Comparison of ENCODE assay signal across 10 cellular contexts in the genomic region with DNA sequence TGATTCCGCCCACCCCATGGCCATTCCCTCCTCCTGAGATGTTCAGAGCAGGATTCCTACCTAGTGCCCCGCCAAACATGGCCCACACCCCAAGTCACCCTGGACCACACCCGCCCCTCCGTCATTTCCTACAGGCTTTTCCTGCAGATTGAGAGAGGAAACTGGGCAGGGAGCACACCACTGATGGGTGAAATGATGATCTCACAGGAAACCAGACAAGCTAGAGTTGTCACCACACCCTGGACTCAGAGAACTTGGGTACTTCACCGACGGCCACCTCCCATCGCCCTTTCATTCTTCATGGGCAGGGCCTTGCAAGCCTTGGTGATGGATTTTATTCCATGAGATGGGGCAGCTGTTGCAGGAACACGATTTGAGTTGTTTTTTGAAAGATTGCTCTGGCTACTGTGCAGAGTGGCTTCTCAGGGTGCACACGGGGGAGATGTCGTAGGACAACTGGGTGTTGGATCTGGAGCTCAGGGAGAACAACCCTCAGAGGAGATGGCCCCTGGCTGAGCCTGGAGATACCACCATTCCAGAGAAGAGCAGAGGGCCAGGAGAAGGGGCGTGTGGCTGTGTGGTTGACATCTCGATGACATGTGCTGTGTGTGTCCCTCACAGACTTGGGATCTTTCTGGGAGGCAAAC. TPM values are rescaled to one million over a fixed set of nuclear protein-coding genes. Genes with fewer than 3 reads are reported as not detected.
A peak's percentile ranks its signal among the peaks of the same experiment; 100 is the strongest.
DNase-seq lines count a peak whose midpoint lies in the region; ATAC-seq and TF ChIP-seq lines count a peak whose summit lies in the region.
"Had no signal": no experiment of that assay in that cellular context is flagged by ENCODE, and none has a peak within 500 bp of the region (broad histone marks: within the 10 kb centered on the region; RNA-seq: fewer than 3 reads in every experiment).

No MANE protein-coding gene starts in this region.

- H3K4me3 ChIP-seq in epithelial cell of esophagus (ENCODE audit: low read length) = no peak overlapping the region

- peaks cover 40% of the 10 kb centered on the region for H3K4me1 Mint-ChIP-seq in activated T-cell treated with anti-CD3 and anti-CD28 coated beads, Interleukin-2, amount 50 U/mL, for 4 hours (ENCODE audit: low read depth)
- H3K4me1 Mint-ChIP-seq in stimulated activated naive CD8-positive, alpha-beta T cell treated with anti-CD3 and anti-CD28 coated beads, Interleukin-15, Interleukin-2, amounts not matched to agents 100 ng/mL and 50 ng/mL, for 24 hours (ENCODE audit: low read depth) = peaks cover 37% of the 10 kb centered on the region

- peak; percentile 37 to 63 for ATAC-seq in activated T-cell treated with anti-CD3 and anti-CD28 coated beads, Interleukin-2, amount 50 U/mL, for 4 hours
- no peak for ATAC-seq in foreskin keratinocyte

- H3K9me3 Mint-ChIP-seq in activated T-cell treated with anti-CD3 and anti-CD28 coated beads, Interleukin-2, amount 50 U/mL, for 4 hours = no peaks in the 10 kb centered on the region
- H3K9me3 Mint-ChIP-seq in stimulated activated naive CD8-positive, alpha-beta T cell treated with anti-CD3 and anti-CD28 coated beads, Interleukin-15, Interleukin-2, amounts not matched to agents 100 ng/mL and 50 ng/mL, for 24 hours = no peaks in the 10 kb centered on the region
- H3K9me3 Mint-ChIP-seq: nephron progenitor cell had no signal

- DNase-seq in activated T-cell treated with anti-CD3 and anti-CD28 coated beads, Interleukin-2, amount 50 U/mL, for 4 hours = no peak
- DNase-seq in activated T-cell treated with anti-CD3 and anti-CD28 coated beads for 4 hours (no peak), epithelial cell of esophagus (ENCODE audit: low read depth) (peak; percentile 61), epidermal melanocyte (ENCODE audit: insufficient read length, low spot score) (no peak), foreskin keratinocyte (no peak)
- DNase-seq: foreskin fibroblast, NCI-H187 treated with DMSO at 0.1 percent for 48 hours, nephron progenitor cell had no signal

- no peaks in the 10 kb centered on the region for H3K27me3 ChIP-seq in foreskin keratinocyte

- no peak for TF ChIP-seq CTCF in epithelial cell of esophagus (IDR thresholded peaks at IDR 0.05; ENCODE audit: insufficient read depth, low read depth, low read length, missing control alignments)
- no peak for TF ChIP-seq CTCF in foreskin keratinocyte (conservative IDR thresholded peaks at IDR 0.05)

- no peak overlapping the region for H3K4me3 Mint-ChIP-seq in activated T-cell treated with anti-CD3 and anti-CD28 coated beads, Interleukin-2, amount 50 U/mL, for 4 hours
- peak overlapping the region; percentile 40 for H3K4me3 Mint-ChIP-seq in stimulated activated naive CD8-positive, alpha-beta T cell treated with anti-CD3 and anti-CD28 coated beads, Interleukin-15, Interleukin-2, amounts not matched to agents 100 ng/mL and 50 ng/mL, for 24 hours
- H3K4me3 Mint-ChIP-seq: nephron progenitor cell had no signal

- H3K27me3 Mint-ChIP-seq in activated T-cell treated with anti-CD3 and anti-CD28 coated beads, Interleukin-2, amount 50 U/mL, for 4 hours (ENCODE audit: low read depth) = no peaks in the 10 kb centered on the region
- no peaks in the 10 kb centered on the region for H3K27me3 Mint-ChIP-seq in stimulated activated naive CD8-positive, alpha-beta T cell treated with anti-CD3 and anti-CD28 coated beads, Interleukin-15, Interleukin-2, amounts not matched to agents 100 ng/mL and 50 ng/mL, for 24 hours

- H3K27ac ChIP-seq in foreskin keratinocyte = no peak overlapping the region

- H3K36me3 Mint-ChIP-seq in activated T-cell treated with anti-CD3 and anti-CD28 coated beads, Interleukin-2, amount 50 U/mL, for 4 hours (ENCODE audit: insufficient read depth) = no peaks in the 10 kb centered on the region
- H3K36me3 Mint-ChIP-seq in stimulated activated naive CD8-positive, alpha-beta T cell treated with anti-CD3 and anti-CD28 coated beads, Interleukin-15, Interleukin-2, amounts not matched to agents 100 ng/mL and 50 ng/mL, for 24 hours (ENCODE audit: low read depth) = no peaks in the 10 kb centered on the region

- no peaks in the 10 kb centered on the region for H3K4me1 ChIP-seq in foreskin keratinocyte

- H3K27ac Mint-ChIP-seq in stimulated activated naive CD8-positive, alpha-beta T cell treated with anti-CD3 and anti-CD28 coated beads, Interleukin-15, Interleukin-2, amounts not matched to agents 100 ng/mL and 50 ng/mL, for 24 hours = peak overlapping the region; percentile 46

RNA-seq across cellular contexts. Expression of a gene that starts 7.4 kb away (rescaled TPM):
- 1 to 10 TPM; 5.4 to 7.6 (median 6.6) TPM for total RNA-seq in activated T-cell treated with anti-CD3 and anti-CD28 coated beads, Interleukin-2, amount 50 U/mL, for 4 hours
- 32.6 and 34.7 TPM in 2 replicates for total RNA-seq in foreskin keratinocyte
- polyA plus RNA-seq in foreskin keratinocyte = 46.6 and 52.2 TPM in 2 replicates

RNA-seq across cellular contexts. Expression of a gene that starts 8.3 kb away (rescaled TPM):
- 10 to 100 TPM; 10.9 to 12.7 (median 12.1) TPM for total RNA-seq in activated T-cell treated with anti-CD3 and anti-CD28 coated beads, Interleukin-2, amount 50 U/mL, for 4 hours
- 12.3 and 13.5 TPM in 2 replicates for total RNA-seq in foreskin keratinocyte
- polyA plus RNA-seq in foreskin keratinocyte = 11.8 TPM in 2 replicates

RNA-seq across cellular contexts. Expression of a gene that starts 17.0 kb away (rescaled TPM):
- total RNA-seq in activated T-cell treated with anti-CD3 and anti-CD28 coated beads, Interleukin-2, amount 50 U/mL, for 4 hours = under 1 TPM; 0.13 to 0.48 (median 0.30) TPM
- not detected in 2 replicates for total RNA-seq in foreskin keratinocyte
- polyA plus RNA-seq in foreskin keratinocyte = not detected in 2 replicates
- total RNA-seq: SK-MEL-5 had no signal

RNA-seq across cellular contexts. Expression of a gene that starts 41.1 kb away (rescaled TPM):
- under 1 TPM in 2 of 3 donors, not detected in 1; 0.18 to 0.30 TPM for total RNA-seq in activated T-cell treated with anti-CD3 and anti-CD28 coated beads, Interleukin-2, amount 50 U/mL, for 4 hours
- 0.07 and 0.14 TPM in 2 replicates for total RNA-seq in foreskin keratinocyte
- polyA plus RNA-seq in foreskin keratinocyte = 0.04 and 0.07 TPM in 2 replicates
- total RNA-seq: SK-MEL-5 had no signal
